ENCODE assay signal across 21 cellular contexts in genomic region chr19:5608271-5608666, GRCh38. TPM values are rescaled to one million over a fixed set of nuclear protein-coding genes. Genes with fewer than 3 reads are reported as not detected.
"Had no signal": no experiment of that assay in that cellular context is flagged by ENCODE, and none has a peak within 500 bp of the region (broad histone marks: within the 10 kb centered on the region; RNA-seq: fewer than 3 reads in every experiment).

No MANE protein-coding gene starts in this region.

- H3K27ac Mint-ChIP-seq: activated CD4-positive, alpha-beta T cell treated with anti-CD3 and anti-CD28 coated beads, Interleukin-2, amount 10 ng/mL, durations not matched to agents 7 days and 5 days; activated CD8-positive, alpha-beta memory T cell treated with anti-CD3 and anti-CD28 coated beads, Interleukin-2, amount 10 ng/mL, durations not matched to agents 7 days and 5 days; activated CD8-positive, alpha-beta T cell treated with anti-CD3 and anti-CD28 coated beads for 36 hours; memory B cell; type B pancreatic cell had no signal

- H3K9me3 ChIP-seq: testis, vagina had no signal

- DNase-seq: activated CD4-positive, alpha-beta T cell treated with anti-CD3 and anti-CD28 coated beads, Interleukin-2, amount 10 ng/mL, durations not matched to agents 7 days and 5 days; activated CD8-positive, alpha-beta memory T cell treated with anti-CD3 and anti-CD28 coated beads, Interleukin-2, amount 10 ng/mL, durations not matched to agents 7 days and 5 days; activated CD8-positive, alpha-beta T cell treated with anti-CD3 and anti-CD28 coated beads for 36 hours; activated naive CD8-positive, alpha-beta T cell treated with anti-CD3 and anti-CD28 coated beads for 36 hours; activated T-cell treated with anti-CD3 and anti-CD28 coated beads for 4 hours; central memory CD4-positive, alpha-beta T cell; dermis blood vessel endothelial cell; effector CD8-positive, alpha-beta T cell; foreskin melanocyte; immature natural killer cell; right cardiac atrium; stimulated activated CD4-positive, alpha-beta T cell treated with anti-CD3 and anti-CD28 coated beads, Interleukin-1b, Interleukin-23, amount 100 ng/mL, for 48 hours; T-helper 2 cell; testis had no signal

- H3K4me3 ChIP-seq: hepatocyte, skin epidermis, testis, vagina had no signal

- H3K4me2 ChIP-seq: hepatocyte had no signal

- H2AFZ ChIP-seq: hepatocyte had no signal

- H3K4me1 ChIP-seq: testis, vagina had no signal

- H3K9me3 Mint-ChIP-seq: activated CD4-positive, alpha-beta T cell treated with anti-CD3 and anti-CD28 coated beads, Interleukin-2, amount 10 ng/mL, durations not matched to agents 7 days and 5 days; activated CD8-positive, alpha-beta T cell treated with anti-CD3 and anti-CD28 coated beads for 36 hours; activated naive CD8-positive, alpha-beta T cell treated with anti-CD3 and anti-CD28 coated beads for 36 hours; immature natural killer cell; memory B cell; type B pancreatic cell had no signal

- H3K27me3 Mint-ChIP-seq: activated CD4-positive, alpha-beta T cell treated with anti-CD3 and anti-CD28 coated beads, Interleukin-2, amount 10 ng/mL, durations not matched to agents 7 days and 5 days; activated CD8-positive, alpha-beta memory T cell treated with anti-CD3 and anti-CD28 coated beads, Interleukin-2, amount 10 ng/mL, durations not matched to agents 7 days and 5 days; activated CD8-positive, alpha-beta T cell treated with anti-CD3 and anti-CD28 coated beads for 36 hours; activated naive CD8-positive, alpha-beta T cell treated with anti-CD3 and anti-CD28 coated beads for 36 hours; memory B cell; type B pancreatic cell had no signal

- H3K4me3 Mint-ChIP-seq: activated CD4-positive, alpha-beta T cell treated with anti-CD3 and anti-CD28 coated beads, Interleukin-2, amount 10 ng/mL, durations not matched to agents 7 days and 5 days; activated CD8-positive, alpha-beta memory T cell treated with anti-CD3 and anti-CD28 coated beads, Interleukin-2, amount 10 ng/mL, durations not matched to agents 7 days and 5 days; activated CD8-positive, alpha-beta T cell treated with anti-CD3 and anti-CD28 coated beads for 36 hours; activated naive CD8-positive, alpha-beta T cell treated with anti-CD3 and anti-CD28 coated beads for 36 hours; immature natural killer cell; memory B cell; type B pancreatic cell had no signal

- H3K27ac ChIP-seq: hepatocyte, skin epidermis, testis, vagina had no signal

- H3K4me1 Mint-ChIP-seq: activated CD4-positive, alpha-beta T cell treated with anti-CD3 and anti-CD28 coated beads, Interleukin-2, amount 10 ng/mL, durations not matched to agents 7 days and 5 days had no signal

- H3K27me3 ChIP-seq: hepatocyte, testis, vagina had no signal

RNA-seq across cellular contexts. Expression of gene TINCR, which starts 40.5 kb away (rescaled TPM):
- total RNA-seq: endothelial cell of umbilical vein, pulmonary artery endothelial cell had no signal
